ENCODE assay signal across 15 cellular contexts in genomic region chr3:28207000-28207733, GRCh38.
"Had no signal": no experiment of that assay in that cellular context is flagged by ENCODE, and none has a peak within 500 bp of the region (broad histone marks: within the 10 kb centered on the region; RNA-seq: fewer than 3 reads in every experiment).

No MANE protein-coding gene starts in this region.

- H3K9me3 ChIP-seq: ascending aorta, breast epithelium, left lung, tibial nerve, uterus had no signal

- H3K4me1 Mint-ChIP-seq: WTC11 had no signal

- H3K36me3 ChIP-seq: ascending aorta, breast epithelium, left lung, tibial nerve, uterus had no signal

- ATAC-seq: left lung, WTC11 had no signal

- H3K36me3 Mint-ChIP-seq: naive B cell, WTC11 had no signal

- H3K4me3 ChIP-seq: ascending aorta, breast epithelium, left lung, tibial nerve, uterus had no signal

- H3K27me3 ChIP-seq: ascending aorta, breast epithelium, left lung, tibial nerve, uterus had no signal

- DNase-seq: activated CD4-positive, alpha-beta memory T cell treated with anti-CD3 and anti-CD28 coated beads, Interleukin-2, amount 10 ng/mL, durations not matched to agents 7 days and 5 days; activated CD4-positive, alpha-beta T cell treated with anti-CD3 and anti-CD28 coated beads for 4 hours; activated naive CD4-positive, alpha-beta T cell treated with anti-CD3 and anti-CD28 coated beads, Interleukin-2, amount 10 ng/mL, durations not matched to agents 7 days and 5 days; endodermal cell; left lung; naive B cell; stimulated activated CD4-positive, alpha-beta T cell treated with anti-CD3 and anti-CD28 coated beads, Interleukin-15, amount 100 ng/mL, for 24 hours; stimulated activated CD4-positive, alpha-beta T cell treated with anti-CD3 and anti-CD28 coated beads, Interleukin-4, amount 100 ng/mL, for 1 hour; stimulated activated naive CD4-positive, alpha-beta T cell; uterus had no signal

- H3K27ac Mint-ChIP-seq: activated CD4-positive, alpha-beta memory T cell treated with anti-CD3 and anti-CD28 coated beads, Interleukin-2, amount 10 ng/mL, durations not matched to agents 7 days and 5 days; activated naive CD4-positive, alpha-beta T cell treated with anti-CD3 and anti-CD28 coated beads, Interleukin-2, amount 10 ng/mL, durations not matched to agents 7 days and 5 days; activated T-helper 2 cell treated with anti-CD3 and anti-CD28 coated beads, Interferon-gamma antibody, Interleukin-2, Interleukin-4, amounts not matched to agents 10 μg/mL and 5 μg/mL and 100 μg/mL, durations not matched to agents 14 hours and 24 hours and 36 hours; endodermal cell; naive B cell; WTC11 had no signal

- H3K4me3 Mint-ChIP-seq: activated CD4-positive, alpha-beta memory T cell treated with anti-CD3 and anti-CD28 coated beads, Interleukin-2, amount 10 ng/mL, durations not matched to agents 7 days and 5 days; activated naive CD4-positive, alpha-beta T cell treated with anti-CD3 and anti-CD28 coated beads, Interleukin-2, amount 10 ng/mL, durations not matched to agents 7 days and 5 days; endodermal cell; naive B cell; WTC11 had no signal

- H3K9me3 Mint-ChIP-seq: activated T-helper 2 cell treated with anti-CD3 and anti-CD28 coated beads, Interferon-gamma antibody, Interleukin-2, Interleukin-4, amounts not matched to agents 10 μg/mL and 5 μg/mL and 100 μg/mL, durations not matched to agents 14 hours and 24 hours and 36 hours; endodermal cell; naive B cell; WTC11 had no signal

- H3K27ac ChIP-seq: ascending aorta, breast epithelium, left lung, tibial nerve, uterus had no signal

- H3K27me3 Mint-ChIP-seq: activated CD4-positive, alpha-beta memory T cell treated with anti-CD3 and anti-CD28 coated beads, Interleukin-2, amount 10 ng/mL, durations not matched to agents 7 days and 5 days; activated naive CD4-positive, alpha-beta T cell treated with anti-CD3 and anti-CD28 coated beads, Interleukin-2, amount 10 ng/mL, durations not matched to agents 7 days and 5 days; naive B cell had no signal

- H3K4me1 ChIP-seq: ascending aorta, breast epithelium, left lung, uterus had no signal
